Comparison of ENCODE assay signal across 18 cellular contexts in the genomic region with DNA sequence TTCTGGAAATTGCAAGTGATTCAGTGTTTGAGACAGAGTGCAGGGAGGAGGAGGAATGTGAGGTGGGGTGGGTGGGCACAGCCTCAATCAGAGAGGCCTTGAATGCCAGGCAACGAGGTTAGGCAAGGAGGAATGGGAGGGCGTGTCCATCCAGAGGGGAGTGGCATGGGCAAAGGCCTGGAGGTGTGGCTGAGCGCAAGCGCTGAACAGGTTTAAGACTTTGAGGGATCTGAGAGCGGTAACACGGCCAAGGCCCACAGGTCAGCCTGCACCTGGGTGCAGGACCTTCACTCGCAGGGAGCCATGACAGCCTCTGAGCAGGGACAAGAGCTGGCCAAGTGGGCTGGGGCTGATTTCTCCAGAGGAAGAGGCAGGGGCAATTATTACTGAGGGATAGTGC.
DNase-seq lines count a peak whose midpoint lies in the region; ATAC-seq and TF ChIP-seq lines count a peak whose summit lies in the region.
"Had no signal": no experiment of that assay in that cellular context is flagged by ENCODE, and none has a peak within 500 bp of the region (broad histone marks: within the 10 kb centered on the region; RNA-seq: fewer than 3 reads in every experiment).

No MANE protein-coding gene starts in this region.

- no peaks in the 10 kb centered on the region for H3K9me3 ChIP-seq in colonic mucosa
- no peaks in the 10 kb centered on the region for H3K9me3 ChIP-seq in stomach
- H3K9me3 ChIP-seq: BE2C had no signal

- no peaks in the 10 kb centered on the region for H3K36me3 Mint-ChIP-seq in activated CD4-positive, alpha-beta memory T cell treated with anti-CD3 and anti-CD28 coated beads, Interleukin-2, amount 10 ng/mL, durations not matched to agents 7 days and 5 days (ENCODE audit: low read depth)
- H3K36me3 Mint-ChIP-seq: IgD-negative memory B cell had no signal

- H3K36me3 ChIP-seq in colonic mucosa: no peaks in the 10 kb centered on the region
- H3K36me3 ChIP-seq in stomach: no peaks in the 10 kb centered on the region
- H3K36me3 ChIP-seq: BE2C had no signal

- no peak overlapping the region for H3K4me3 Mint-ChIP-seq in activated CD4-positive, alpha-beta memory T cell treated with anti-CD3 and anti-CD28 coated beads, Interleukin-2, amount 10 ng/mL, durations not matched to agents 7 days and 5 days
- H3K4me3 Mint-ChIP-seq: H9, IgD-negative memory B cell had no signal

- POLR2A ChIA-PET in activated CD4-positive, alpha-beta memory T cell treated with anti-CD3 and anti-CD28 coated beads, Interleukin-2, amount 10 ng/mL, durations not matched to agents 7 days and 5 days (lab: Charles Lee): no interaction called here

- ATAC-seq in GM18868 (IDR thresholded peaks at IDR 0.05; ENCODE audit: unreplicated experiment): no peak
- no peak for ATAC-seq in HG03469 (IDR thresholded peaks at IDR 0.05; ENCODE audit: unreplicated experiment)

- H3K9ac ChIP-seq in colonic mucosa (ENCODE audit: low read depth in 2 of 2, low read length in 2 of 2): no peak overlapping the region

- H3K27ac ChIP-seq in colonic mucosa: no peak overlapping the region
- H3K27ac ChIP-seq in stomach: no peak overlapping the region
- H3K27ac ChIP-seq: SK-N-MC had no signal

- H3K4me3 ChIP-seq in colonic mucosa (no peak overlapping the region), stomach (no peak overlapping the region)
- H3K4me3 ChIP-seq: SK-N-MC had no signal

- H3K27me3 ChIP-seq in colonic mucosa: no peaks in the 10 kb centered on the region
- peaks cover 0 to 5% (median 0%) of the 10 kb centered on the region in 3 donors for H3K27me3 ChIP-seq in stomach
- H3K27me3 ChIP-seq: BE2C had no signal

- H3K4me1 ChIP-seq in colonic mucosa (no peaks in the 10 kb centered on the region), stomach (peaks cover 0 to 7% (median 2%) of the 10 kb centered on the region in 4 donors)

- no peak overlapping the region for H3K27ac Mint-ChIP-seq in activated CD4-positive, alpha-beta memory T cell treated with anti-CD3 and anti-CD28 coated beads, Interleukin-2, amount 10 ng/mL, durations not matched to agents 7 days and 5 days
- H3K27ac Mint-ChIP-seq: IgD-negative memory B cell had no signal

- intact Hi-C loops in colonic mucosa (cut with DNase I) (no loop called here), stomach (cut with DNase I; ENCODE audit: low total_unique reads) (no loop called here)

- WGBS in stomach, 5 donors: 50 to 60% (median 56%) methylated on average over 7 of the region's 7 CpGs

- TF ChIP-seq CTCF in colonic mucosa (IDR thresholded peaks at IDR 0.05) (no peak), stomach (IDR thresholded peaks at IDR 0.05) (no peak)

- no peak for TF ChIP-seq POLR2A in stomach (IDR thresholded peaks at IDR 0.05)

- H3K4me1 Mint-ChIP-seq in activated CD4-positive, alpha-beta memory T cell treated with anti-CD3 and anti-CD28 coated beads, Interleukin-2, amount 10 ng/mL, durations not matched to agents 7 days and 5 days: no peaks in the 10 kb centered on the region
- H3K4me1 Mint-ChIP-seq: IgD-negative memory B cell had no signal

- DNase-seq in LoVo (ENCODE audit: low spot score) (peak; percentile 43), colonic mucosa (peak; percentile 64), mucosa of gallbladder (ENCODE audit: low spot score) (peak; percentile 38), stomach (peak; percentile 31), SK-N-DZ (ENCODE audit: low spot score) (no peak)
- no peak for DNase-seq in activated CD4-positive, alpha-beta memory T cell treated with anti-CD3 and anti-CD28 coated beads, Interleukin-2, amount 10 ng/mL, durations not matched to agents 7 days and 5 days
- DNase-seq: BE2C, DMS79, H9, MV-4-11, NCI-H1694, NCI-H774, SHP77, SW 1271 had no signal

- no peak for TF ChIP-seq EP300 in stomach (IDR thresholded peaks at IDR 0.05)

- H3K27me3 Mint-ChIP-seq in activated CD4-positive, alpha-beta memory T cell treated with anti-CD3 and anti-CD28 coated beads, Interleukin-2, amount 10 ng/mL, durations not matched to agents 7 days and 5 days: peaks cover 7% of the 10 kb centered on the region

- H3K9me3 Mint-ChIP-seq in activated CD4-positive, alpha-beta memory T cell treated with anti-CD3 and anti-CD28 coated beads, Interleukin-2, amount 10 ng/mL, durations not matched to agents 7 days and 5 days: no peaks in the 10 kb centered on the region

- CTCF ChIA-PET in activated CD4-positive, alpha-beta memory T cell treated with anti-CD3 and anti-CD28 coated beads, Interleukin-2, amount 10 ng/mL, durations not matched to agents 7 days and 5 days (lab: Charles Lee): no interaction called here

Comparison
In these comparisons a context has a peak if more than half of its experiments do, and no peak if none do; other contexts are left out.
1. DNase-seq: peak in LoVo (single experiment), colonic mucosa (single experiment), mucosa of gallbladder (single experiment) and stomach (single experiment); none in activated CD4-positive, alpha-beta memory T cell treated with anti-CD3 and anti-CD28 coated beads, Interleukin-2, amount 10 ng/mL, durations not matched to agents 7 days and 5 days (single experiment) and SK-N-DZ (single experiment).